ENCODE assay signal across 10 cellular contexts in genomic region chr16:29731768-29732601, GRCh38. TPM values are rescaled to one million over a fixed set of nuclear protein-coding genes. Genes with fewer than 3 reads are reported as not detected.
DNase-seq lines count a peak whose midpoint lies in the region; ATAC-seq, FAIRE-seq and TF ChIP-seq lines count a peak whose summit lies in the region.
"Not testable (repeated sequence)": the region's sequence is repeated elsewhere in the genome, so short reads cannot be mapped to it uniquely, and the experiment has no call there.
"Had no signal": no experiment of that assay in that cellular context is flagged by ENCODE, and none has a peak within 500 bp of the region (broad histone marks: within the 10 kb centered on the region; RNA-seq: fewer than 3 reads in every experiment).

No MANE protein-coding gene starts in this region.

- H3K9me3 Mint-ChIP-seq in CD4-positive, alpha-beta memory T cell; activated T-helper 1 cell treated with anti-CD3 and anti-CD28 coated beads, Interleukin-12 subunit alpha, Interleukin-12 subunit beta, Interleukin-2, Interleukin-4 antibody, amounts not matched to agents 30 ng/mL and 10 ng/mL and 1 ng/mL, durations not matched to agents 14 hours and 24 hours and 36 hours; natural killer cell: not testable (repeated sequence)

- not testable (repeated sequence) for TF ChIP-seq CTCF in natural killer cell (IDR thresholded peaks at IDR 0.05)

- peaks cover 29% of the 10 kb centered on the region for H3K4me1 ChIP-seq in CD4-positive, alpha-beta memory T cell (ENCODE audit: insufficient read depth, low read length)

- not testable (repeated sequence) for H3K36me3 ChIP-seq in CD4-positive, alpha-beta memory T cell (ENCODE audit: insufficient read depth, low read length)

- POLR2A ChIA-PET in CD4-positive, alpha-beta memory T cell (lab: Charles Lee; ENCODE audit: partially characterized antibody): interaction anchor here (0.8 to 8.2 kb wide), 12 partner anchors 9 to 75 kb away, joined by 3 to 91 read pairs (median 4); partner anchors contain the start of genes C16orf54 and KIF22

- not testable (repeated sequence) for H3K27ac ChIP-seq in CD4-positive, alpha-beta memory T cell (ENCODE audit: low read depth, low read length)

- peak in 1 of 5 donors; percentile 20 for DNase-seq in CD4-positive, alpha-beta memory T cell
- peak; percentile 44 for DNase-seq in GM19239 (ENCODE audit: insufficient read length, low spot score)
- peak; percentile 43 for DNase-seq in activated CD4-positive, CD25-positive, alpha-beta regulatory T cell treated with anti-CD3 and anti-CD28 coated beads, Interleukin-2, amount 50 U/mL, for 72 hours
- DNase-seq in activated T-helper 1 cell treated with anti-CD3 and anti-CD28 coated beads, Interleukin-12 subunit alpha, Interleukin-12 subunit beta, Interleukin-2, Interleukin-4 antibody, amounts not matched to agents 30 ng/mL and 10 ng/mL and 1 ng/mL, durations not matched to agents 14 hours and 24 hours and 36 hours (ENCODE audit: low spot score); natural killer cell: not testable (repeated sequence)
- peak; percentile 71 to 73 for DNase-seq in stimulated activated CD8-positive, alpha-beta memory T cell treated with anti-CD3 and anti-CD28 coated beads, Interleukin-15, amount 100 ng/mL, for 48 hours (ENCODE audit: low read depth in 2 of 2)

- not testable (repeated sequence) for H3K27me3 Mint-ChIP-seq in CD4-positive, alpha-beta memory T cell; activated T-helper 1 cell treated with anti-CD3 and anti-CD28 coated beads, Interleukin-12 subunit alpha, Interleukin-12 subunit beta, Interleukin-2, Interleukin-4 antibody, amounts not matched to agents 30 ng/mL and 10 ng/mL and 1 ng/mL, durations not matched to agents 14 hours and 24 hours and 36 hours (ENCODE audit: insufficient read depth); natural killer cell (ENCODE audit: low read depth in 2 of 2)

- peak; percentile 87 for FAIRE-seq in GM19239 (lab: Jason Lieb, UNC)

- CTCF ChIA-PET in CD4-positive, alpha-beta memory T cell (lab: Charles Lee; ENCODE audit: partially characterized antibody): interaction anchor here (1.0 to 9.0 kb wide), 10 partner anchors 9 to 117 kb away, joined by 3 to 53 read pairs (median 3); partner anchors contain the start of gene KIF22

- H3K9me3 ChIP-seq in CD4-positive, alpha-beta memory T cell (ENCODE audit: control insufficient read depth in 1 of 2, low read length in 2 of 2): not testable (repeated sequence)

- not testable (repeated sequence) for H3K4me3 ChIP-seq in CD4-positive, alpha-beta memory T cell (ENCODE audit: low read length in 2 of 2)

- ATAC-seq in HG02642 (IDR thresholded peaks at IDR 0.05; ENCODE audit: poor library complexity, unreplicated experiment): peak; percentile 56
- ATAC-seq in HG03575 (IDR thresholded peaks at IDR 0.05; ENCODE audit: extremely low read depth, insufficient number of reproducible peaks, low FRiP score, unreplicated experiment): peak; percentile 66
- ATAC-seq in natural killer cell: peak; percentile 62 to 66 (median 64)

- peak overlapping the region in 6 of 7 donors; percentile 57 to 94 (median 80) for H3K27ac Mint-ChIP-seq in CD4-positive, alpha-beta memory T cell
- H3K27ac Mint-ChIP-seq in activated T-helper 1 cell treated with anti-CD3 and anti-CD28 coated beads, Interleukin-12 subunit alpha, Interleukin-12 subunit beta, Interleukin-2, Interleukin-4 antibody, amounts not matched to agents 30 ng/mL and 10 ng/mL and 1 ng/mL, durations not matched to agents 14 hours and 24 hours and 36 hours: peak overlapping the region; percentile 94
- peak overlapping the region; percentile 74 to 87 for H3K27ac Mint-ChIP-seq in natural killer cell

- not testable (repeated sequence) for H3K36me3 Mint-ChIP-seq in CD4-positive, alpha-beta memory T cell; activated T-helper 1 cell treated with anti-CD3 and anti-CD28 coated beads, Interleukin-12 subunit alpha, Interleukin-12 subunit beta, Interleukin-2, Interleukin-4 antibody, amounts not matched to agents 30 ng/mL and 10 ng/mL and 1 ng/mL, durations not matched to agents 14 hours and 24 hours and 36 hours (ENCODE audit: low read depth); natural killer cell

- intact Hi-C loops in CD4-positive, alpha-beta memory T cell (cut with micrococcal nuclease): not testable (repeated sequence)
- intact Hi-C loops in activated T-helper 1 cell treated with anti-CD3 and anti-CD28 coated beads, Interleukin-12 subunit alpha, Interleukin-12 subunit beta, Interleukin-2, Interleukin-4 antibody, amounts not matched to agents 30 ng/mL and 10 ng/mL and 1 ng/mL, durations not matched to agents 14 hours and 24 hours and 36 hours (cut with micrococcal nuclease): loop anchor here (1.0 kb wide), 3 partner anchors 14 to 95 kb away; no protein-coding TSS in a partner anchor
- intact Hi-C loops in natural killer cell (cut with micrococcal nuclease): loop anchor here (2.0 kb wide), 1 partner anchor 15 kb away; no protein-coding TSS in a partner anchor

- not testable (repeated sequence) for H3K27me3 ChIP-seq in CD4-positive, alpha-beta memory T cell (ENCODE audit: insufficient read depth, low read length)

- H3K4me1 Mint-ChIP-seq in CD4-positive, alpha-beta memory T cell: peaks cover 26 to 53% (median 38%) of the 10 kb centered on the region in 4 donors
- H3K4me1 Mint-ChIP-seq in activated T-helper 1 cell treated with anti-CD3 and anti-CD28 coated beads, Interleukin-12 subunit alpha, Interleukin-12 subunit beta, Interleukin-2, Interleukin-4 antibody, amounts not matched to agents 30 ng/mL and 10 ng/mL and 1 ng/mL, durations not matched to agents 14 hours and 24 hours and 36 hours (ENCODE audit: low read depth): peaks cover 34% of the 10 kb centered on the region
- H3K4me1 Mint-ChIP-seq in natural killer cell: peaks cover 43 to 50% of the 10 kb centered on the region in 2 donors

- H3K4me3 Mint-ChIP-seq in CD4-positive, alpha-beta memory T cell: peak overlapping the region in 3 of 8 donors; percentile 11 to 63 (median 50)
- peak overlapping the region; percentile 58 for H3K4me3 Mint-ChIP-seq in activated T-helper 1 cell treated with anti-CD3 and anti-CD28 coated beads, Interleukin-12 subunit alpha, Interleukin-12 subunit beta, Interleukin-2, Interleukin-4 antibody, amounts not matched to agents 30 ng/mL and 10 ng/mL and 1 ng/mL, durations not matched to agents 14 hours and 24 hours and 36 hours
- H3K4me3 Mint-ChIP-seq in natural killer cell: peak overlapping the region; percentile 81

RNA-seq across cellular contexts. Expression of gene C16orf54, which starts 13.8 kb away (rescaled TPM):
- 100 to 1,000 TPM; 139 to 143 TPM for total RNA-seq in CD4-positive, alpha-beta memory T cell
- 10 to 100 TPM; 11.8 to 56.8 TPM for polyA plus RNA-seq in CD4-positive, alpha-beta memory T cell
- 21.3 and 24.6 TPM in 2 replicates for total RNA-seq in activated T-helper 1 cell treated with anti-CD3 and anti-CD28 coated beads, Interleukin-12 subunit alpha, Interleukin-12 subunit beta, Interleukin-2, Interleukin-4 antibody, amounts not matched to agents 30 ng/mL and 10 ng/mL and 1 ng/mL, durations not matched to agents 14 hours and 24 hours and 36 hours
- 100 to 1,000 TPM in 2 of 3 donors, 10 to 100 TPM in 1; 100.0 to 172 (median 146) TPM for total RNA-seq in natural killer cell
- polyA plus RNA-seq: SK-N-SH had no signal

RNA-seq across cellular contexts. Expression of gene ZG16, which starts 46.1 kb away (rescaled TPM):
- total RNA-seq in CD4-positive, alpha-beta memory T cell: not detected
- not detected for polyA plus RNA-seq in CD4-positive, alpha-beta memory T cell
- not detected in 2 replicates for total RNA-seq in activated T-helper 1 cell treated with anti-CD3 and anti-CD28 coated beads, Interleukin-12 subunit alpha, Interleukin-12 subunit beta, Interleukin-2, Interleukin-4 antibody, amounts not matched to agents 30 ng/mL and 10 ng/mL and 1 ng/mL, durations not matched to agents 14 hours and 24 hours and 36 hours
- total RNA-seq in natural killer cell: not detected
- total RNA-seq: esophagus squamous epithelium had no signal
- polyA plus RNA-seq: SK-N-SH had no signal

RNA-seq across cellular contexts. Expression of gene QPRT, which starts 53.0 kb away (rescaled TPM):
- total RNA-seq in CD4-positive, alpha-beta memory T cell: 1 to 10 TPM in 1 of 2 experiments, under 1 TPM in 1; 0.99 to 1.1 TPM
- under 1 TPM; 0.53 to 0.69 TPM for polyA plus RNA-seq in CD4-positive, alpha-beta memory T cell
- 6.3 and 6.5 TPM in 2 replicates for total RNA-seq in activated T-helper 1 cell treated with anti-CD3 and anti-CD28 coated beads, Interleukin-12 subunit alpha, Interleukin-12 subunit beta, Interleukin-2, Interleukin-4 antibody, amounts not matched to agents 30 ng/mL and 10 ng/mL and 1 ng/mL, durations not matched to agents 14 hours and 24 hours and 36 hours
- 1 to 10 TPM; 2.5 to 6.3 (median 4.7) TPM for total RNA-seq in natural killer cell

RNA-seq across cellular contexts. Expression of gene KIF22, which starts 58.6 kb away (rescaled TPM):
- total RNA-seq in CD4-positive, alpha-beta memory T cell: 10 to 100 TPM; 89.4 to 98.6 TPM
- 10 to 100 TPM; 35.7 to 54.2 TPM for polyA plus RNA-seq in CD4-positive, alpha-beta memory T cell
- 134 and 140 TPM in 2 replicates for total RNA-seq in activated T-helper 1 cell treated with anti-CD3 and anti-CD28 coated beads, Interleukin-12 subunit alpha, Interleukin-12 subunit beta, Interleukin-2, Interleukin-4 antibody, amounts not matched to agents 30 ng/mL and 10 ng/mL and 1 ng/mL, durations not matched to agents 14 hours and 24 hours and 36 hours
- 10 to 100 TPM; 73.4 to 96.0 (median 86.5) TPM for total RNA-seq in natural killer cell
